ENCODE assay signal across 8 cellular contexts in the genomic region with DNA sequence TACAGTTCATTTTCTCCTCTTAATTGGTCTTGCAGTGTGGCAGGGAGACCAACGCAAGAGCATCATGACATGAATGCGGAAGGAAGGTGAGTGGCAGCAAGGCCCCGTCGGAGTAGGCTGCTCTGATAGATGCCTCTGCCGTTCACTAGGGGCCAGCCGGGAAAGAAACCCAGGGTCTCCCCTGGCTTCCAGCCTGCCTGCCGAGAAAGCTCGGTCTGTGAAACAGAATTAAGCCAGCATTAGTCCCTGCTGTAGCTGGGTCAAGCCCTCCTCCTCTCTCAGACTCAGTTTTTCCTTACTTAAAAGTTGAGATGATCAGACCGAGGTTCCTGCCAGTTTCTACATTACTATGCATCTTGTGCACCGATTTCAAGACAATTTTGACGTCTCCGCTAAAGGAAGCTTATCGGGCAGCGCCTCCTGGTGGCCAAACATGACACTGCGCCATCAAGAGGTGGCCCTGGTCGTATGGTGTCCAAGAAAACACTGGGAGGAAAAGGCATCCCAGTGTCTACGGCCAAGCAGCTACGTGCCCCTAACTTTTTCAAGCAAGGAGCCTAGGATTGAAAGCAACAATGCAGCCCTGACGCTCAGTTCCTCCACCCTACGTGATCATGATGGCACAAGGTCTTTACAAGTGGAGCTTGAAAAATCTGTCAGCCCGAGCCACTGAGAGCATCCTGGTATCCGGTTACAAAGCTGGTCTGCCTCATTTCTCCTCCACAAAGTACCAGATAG.
DNase-seq lines count a peak whose midpoint lies in the region; FAIRE-seq and TF ChIP-seq lines count a peak whose summit lies in the region.

No MANE protein-coding gene starts in this region.

- H2BK5ac ChIP-seq in trophoblast cell (ENCODE audit: low read depth, low read length, poor library complexity): no peak overlapping the region

- H3K36me3 Mint-ChIP-seq in activated naive CD4-positive, alpha-beta T cell treated with anti-CD3 and anti-CD28 coated beads, Interleukin-2, amount 50 U/mL, for 24 hours: no peaks in the 10 kb centered on the region

- no peaks in the 10 kb centered on the region for H3K36me3 ChIP-seq in SJSA1
- no peaks in the 10 kb centered on the region for H3K36me3 ChIP-seq in trophoblast cell (ENCODE audit: control insufficient read depth in 1 of 2, insufficient read depth in 2 of 2, low read length in 2 of 2)
- H3K36me3 ChIP-seq in transverse colon: no peaks in the 10 kb centered on the region

- H2BK120ac ChIP-seq in trophoblast cell (ENCODE audit: insufficient read depth, low read length, poor library complexity): no peak overlapping the region

- H3K23ac ChIP-seq in trophoblast cell (ENCODE audit: low read length): no peak overlapping the region

- no peak overlapping the region for H3K4me2 ChIP-seq in trophoblast cell (ENCODE audit: low read length)

- no CpG with 5 or more reads among the region's 22 CpGs for WGBS in trophoblast cell (ENCODE audit: extremely low coverage, insufficient coverage, insufficient read length)
- WGBS in transverse colon (ENCODE audit: low coverage in 1 of 2), 2 donors: 19 to 20% methylated on average over 15 to 22 of the region's 22 CpGs

- no peak overlapping the region for H4K91ac ChIP-seq in trophoblast cell (ENCODE audit: low read depth, low read length)

- H3K4me3 ChIP-seq in SJSA1 (no peak overlapping the region), trophoblast cell (ENCODE audit: low read depth, low read length) (no peak overlapping the region), transverse colon (no peak overlapping the region)

- peaks cover 17% of the 10 kb centered on the region for H3K27me3 Mint-ChIP-seq in activated naive CD4-positive, alpha-beta T cell treated with anti-CD3 and anti-CD28 coated beads, Interleukin-2, amount 50 U/mL, for 24 hours

- TF ChIP-seq EP300 in transverse colon (IDR thresholded peaks at IDR 0.05; ENCODE audit: low read depth): no peak

- H3K4me1 Mint-ChIP-seq in activated naive CD4-positive, alpha-beta T cell treated with anti-CD3 and anti-CD28 coated beads, Interleukin-2, amount 50 U/mL, for 24 hours: peaks cover 8% of the 10 kb centered on the region

- H3K4me1 ChIP-seq in SJSA1 (replicated peaks) (peaks cover 14% of the 10 kb centered on the region), trophoblast cell (ENCODE audit: control insufficient read depth in 1 of 2, insufficient read depth in 2 of 2, low read length in 2 of 2) (no peaks in the 10 kb centered on the region), transverse colon (peaks cover 0 to 4% (median 0%) of the 10 kb centered on the region in 4 donors)

- in situ Hi-C loops in transverse colon (cut with MboI; ENCODE audit: low pct_ligation_motif_present in 1 of 4, low pct_unique_long_range_greater_than_20kb in 1 of 4, low sequenced_read_pairs in 3 of 4): loop anchor here (5.0 to 25.0 kb wide), 8 partner anchors 250 to 625 kb away; partner anchors contain the start of gene NOS1 (in 2 of the 4)

- no peak overlapping the region for H3K27ac ChIP-seq in SJSA1
- no peak overlapping the region for H3K27ac ChIP-seq in trophoblast cell (ENCODE audit: low read depth, low read length)
- H3K27ac ChIP-seq in transverse colon: no peak overlapping the region

- H4K12ac ChIP-seq in trophoblast cell (ENCODE audit: low read depth, low read length): no peak overlapping the region

- no peaks in the 10 kb centered on the region for H3K79me2 ChIP-seq in trophoblast cell (ENCODE audit: control insufficient read depth, insufficient read depth, low read length, poor library complexity)

- H3K18ac ChIP-seq in trophoblast cell (ENCODE audit: low read length): no peak overlapping the region

- no peak overlapping the region for H3K9ac ChIP-seq in trophoblast cell (ENCODE audit: low read length)

- H4K8ac ChIP-seq in trophoblast cell (ENCODE audit: low read depth, low read length): no peak overlapping the region

- DNase-seq in GM12891 (ENCODE audit: insufficient read length, low spot score) (peak; percentile 50), KG1 (lab: John Stamatoyannopoulos, UW) (peak; percentile 12), SJSA1 (ENCODE audit: low read depth in 1 of 2, low spot score in 2 of 2) (peak; percentile 50 to 66), head of caudate nucleus (peak in 41 of 42 donors; percentile 70 to 96 (median 90)), trophoblast cell (peak; percentile 70 to 91), transverse colon (peak; percentile 82)

- peak overlapping the region; percentile 26 for H3K4me3 Mint-ChIP-seq in activated naive CD4-positive, alpha-beta T cell treated with anti-CD3 and anti-CD28 coated beads, Interleukin-2, amount 50 U/mL, for 24 hours

- no peak overlapping the region for H3K27ac Mint-ChIP-seq in activated naive CD4-positive, alpha-beta T cell treated with anti-CD3 and anti-CD28 coated beads, Interleukin-2, amount 50 U/mL, for 24 hours

- H3K79me1 ChIP-seq in trophoblast cell (ENCODE audit: low read length): no peaks in the 10 kb centered on the region

- no peaks in the 10 kb centered on the region for H3K9me3 Mint-ChIP-seq in activated naive CD4-positive, alpha-beta T cell treated with anti-CD3 and anti-CD28 coated beads, Interleukin-2, amount 50 U/mL, for 24 hours

- no peak overlapping the region for H2AK5ac ChIP-seq in trophoblast cell (ENCODE audit: low read length)

- no peaks in the 10 kb centered on the region for H3K9me3 ChIP-seq in SJSA1 (replicated peaks)
- no peaks in the 10 kb centered on the region for H3K9me3 ChIP-seq in trophoblast cell (ENCODE audit: insufficient read depth, low read depth, low read length)
- H3K9me3 ChIP-seq in transverse colon: no peaks in the 10 kb centered on the region

- TF ChIP-seq POLR2A in GM12891 (IDR thresholded peaks at IDR 0.05; ENCODE audit: low read depth, low read length) (no peak), transverse colon (IDR thresholded peaks at IDR 0.05) (no peak)

- peak; percentile 91 to 96 (median 94) for TF ChIP-seq CTCF in transverse colon (IDR thresholded peaks at IDR 0.05)

- H3K4ac ChIP-seq in trophoblast cell (ENCODE audit: low read depth, low read length): no peak overlapping the region

- H2BK12ac ChIP-seq in trophoblast cell (ENCODE audit: low read length): no peak overlapping the region

- H2AFZ ChIP-seq in trophoblast cell (ENCODE audit: insufficient read depth, low read length, poor library complexity): no peak overlapping the region

- H3K27me3 ChIP-seq in SJSA1 (replicated peaks): no peaks in the 10 kb centered on the region
- no peaks in the 10 kb centered on the region for H3K27me3 ChIP-seq in trophoblast cell (ENCODE audit: insufficient read depth, low read length)
- no peaks in the 10 kb centered on the region for H3K27me3 ChIP-seq in transverse colon

- intact Hi-C loops in head of caudate nucleus (cut with DNase I): loop anchor here (10.0 kb wide), 1 partner anchor 622 kb away; no protein-coding TSS in a partner anchor
- intact Hi-C loops in transverse colon (cut with DNase I; ENCODE audit: low total_unique reads): loop anchor here (5.0 kb wide), 1 partner anchor 470 kb away; no protein-coding TSS in a partner anchor

- FAIRE-seq in A204.1 (lab: Jason Lieb, UNC): peak; percentile 74
- peak; percentile 77 for FAIRE-seq in GM12891 (lab: Jason Lieb, UNC)

- H3K14ac ChIP-seq in trophoblast cell (ENCODE audit: low read length): no peak overlapping the region

TF ChIP-seq in GM12891, 5 proteins besides CTCF, POLR2A, EP300 and RAD21:
- TF ChIP-seq PAX5 (IDR thresholded peaks at IDR 0.05; ENCODE audit: insufficient read depth, low read length, severe bottlenecking): no peak
- no peak for TF ChIP-seq POLR2AphosphoS5 (IDR thresholded peaks at IDR 0.05; ENCODE audit: low read depth, low read length)
- no peak for TF ChIP-seq POU2F2 (IDR thresholded peaks at IDR 0.05; ENCODE audit: low read depth, low read length)
- TF ChIP-seq TAF1 (IDR thresholded peaks at IDR 0.05; ENCODE audit: low read depth, low read length): no peak
- no peak for TF ChIP-seq SPI1 (IDR thresholded peaks at IDR 0.05; ENCODE audit: low read depth, low read length)

Comparison
In these comparisons a context has a peak if more than half of its experiments do, and no peak if none do; other contexts are left out.
1. DNase-seq: peak in every context shown above with its lines; median percentile 90 in head of caudate nucleus; 82 in transverse colon; 80 in trophoblast cell; 58 in SJSA1; 50 in GM12891; 12 in KG1.